In genomic region chr2:110990440-110990839, GRCh38 we compare ENCODE assay signal across 34 cellular contexts.
"Had no signal": no experiment of that assay in that cellular context is flagged by ENCODE, and none has a peak within 500 bp of the region (broad histone marks: within the 10 kb centered on the region; RNA-seq: fewer than 3 reads in every experiment).

No MANE protein-coding gene starts in this region.

- DNase-seq: Karpas-422, Kasumi-1, MG63, MM.1S, MV-4-11, NCI-H1048, NCI-H1092, NCI-H1092 treated with DMSO at 0.1 percent for 48 hours, NCI-H1105, NCI-H1105 treated with DMSO at 0.1 percent for 48 hours, NCI-H1417, NCI-H1417 treated with DMSO at 0.1 percent for 48 hours, NCI-H1436, NCI-H1436 treated with DMSO at 0.1 percent for 48 hours, NCI-H146, NCI-H1694, NCI-H1694 treated with DMSO at 0.1 percent for 48 hours, NCI-H187, NCI-H187 treated with DMSO at 0.1 percent for 48 hours, NCI-H1930, NCI-H2029, NCI-H2029 treated with DMSO at 0.1 percent for 48 hours, NCI-H2081, NCI-H2081 treated with DMSO at 0.1 percent for 48 hours, NCI-H2107, NCI-H2171, NCI-H2171 treated with DMSO at 0.1 percent for 48 hours, NCI-H2227 treated with DMSO at 0.1 percent for 48 hours, NCI-H226, NCI-H345, NCI-H446, NCI-H446 treated with DMSO at 0.1 percent for 48 hours, NCI-H510A, NCI-H510A treated with DMSO at 0.1 percent for 48 hours had no signal

- H3K4me3 ChIP-seq: MG63 had no signal
